In genomic region chr22:21876486-21877176, GRCh38 we compare ENCODE assay signal across 9 cellular contexts.
DNase-seq lines count a peak whose midpoint lies in the region; ATAC-seq and TF ChIP-seq lines count a peak whose summit lies in the region.
"Had no signal": no experiment of that assay in that cellular context is flagged by ENCODE, and none has a peak within 500 bp of the region (broad histone marks: within the 10 kb centered on the region; RNA-seq: fewer than 3 reads in every experiment).

No MANE protein-coding gene starts in this region.

- H3K27ac ChIP-seq in HEK293 (ENCODE audit: extremely low read depth, low read depth, low read length) = no peak overlapping the region
- H3K27ac ChIP-seq: SJCRH30 had no signal

- POLR2A ChIA-PET in HEK293 (lab: Yijun Ruan, JAX) = no interaction called here

- no peak for ATAC-seq in GM18517 (IDR thresholded peaks at IDR 0.05; ENCODE audit: unreplicated experiment)

- H3K36me3 ChIP-seq in HEK293 (ENCODE audit: control insufficient read depth in 2 of 2, insufficient read depth in 1 of 2, low read length in 2 of 2) = peaks cover 0 to 3% of the 10 kb centered on the region in 2 experiments; a peak in 1 of 3 replicates
- H3K36me3 ChIP-seq: SJCRH30 had no signal

- CTCF ChIA-PET in HEK293 (lab: Yijun Ruan, JAX) = interaction anchor here (0.7 to 0.9 kb wide), 2 partner anchors 12 to 153 kb away, joined by 5 read pairs; no protein-coding TSS in a partner anchor

- H3K4me3 ChIP-seq in AG10803 (ENCODE audit: low read length) (no peak overlapping the region), HEK293 (ENCODE audit: low read depth, low read length) (no peak overlapping the region)
- H3K4me3 ChIP-seq: SJCRH30 had no signal

- no peaks in the 10 kb centered on the region for H3K9me3 ChIP-seq in HEK293 (ENCODE audit: control insufficient read depth, insufficient read depth, low read depth, low read length)
- H3K9me3 ChIP-seq: SJCRH30 had no signal

- H3K4me1 ChIP-seq in HEK293 (ENCODE audit: control insufficient read depth, insufficient read depth, low read length) = no peaks in the 10 kb centered on the region
- H3K4me1 ChIP-seq: SJCRH30 had no signal

- TF ChIP-seq CTCF in AG10803 (conservative IDR thresholded peaks at IDR 0.05; ENCODE audit: low read length) (no peak), HEK293 (tag by site-specific recombination; IDR thresholded peaks at IDR 0.05) (no peak)

- DNase-seq in AG10803 (ENCODE audit: low read depth) (peak; percentile 57), inferior parietal cortex (ENCODE audit: extremely low spot score) (peak; percentile 27), cerebellar cortex (ENCODE audit: low spot score) (no peak), DMS 273 (lab: John Stamatoyannopoulos, UW; ENCODE audit: unreplicated experiment) (no peak)
- peak; percentile 59 for DNase-seq in activated CD8-positive, alpha-beta memory T cell treated with anti-CD3 and anti-CD28 coated beads, Interleukin-2, amount 50 U/mL, for 48 hours
- DNase-seq in effector CD4-positive, alpha-beta T cell = no peak
- DNase-seq: SJCRH30 had no signal

TF ChIP-seq in HEK293, 187 proteins besides CTCF, POLR2A, EP300 and RAD21:
- TF ChIP-seq ZNF266 (tag by site-specific recombination; IDR thresholded peaks at IDR 0.05; ENCODE audit: low read depth) (no peak), PRDM6 (tag by site-specific recombination; IDR thresholded peaks at IDR 0.05) (peak; percentile 48; the same call in 1 of the 2 replicates)

Comparison
In these comparisons a context has a peak if more than half of its experiments do, and no peak if none do; other contexts are left out.
1. DNase-seq: peak in AG10803 (single experiment), activated CD8-positive, alpha-beta memory T cell treated with anti-CD3 and anti-CD28 coated beads, Interleukin-2, amount 50 U/mL, for 48 hours (single experiment) and inferior parietal cortex (single experiment); none in cerebellar cortex (single experiment), effector CD4-positive, alpha-beta T cell (single experiment) and DMS 273 (single experiment).